14 cellular contexts compared by ENCODE assay signal in the genomic region with DNA sequence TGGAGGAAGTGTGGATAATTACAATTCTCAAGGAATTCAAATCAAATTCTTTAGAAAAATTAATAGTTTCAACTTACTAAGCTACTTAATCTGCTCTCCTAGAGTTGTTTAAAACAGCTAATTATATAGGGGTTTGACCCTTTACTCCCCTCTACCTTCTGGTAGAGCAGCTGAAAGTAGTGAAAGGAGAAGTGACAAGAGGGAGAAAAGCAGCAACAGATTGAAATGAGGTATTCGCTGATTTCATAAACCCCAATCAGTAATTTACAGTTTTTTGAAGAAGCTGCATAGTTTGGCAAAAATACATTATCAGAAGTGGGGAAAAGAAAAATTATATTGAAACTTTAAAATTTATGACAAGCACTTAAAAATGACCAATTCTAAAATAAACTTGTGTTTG. TPM values are rescaled to one million over a fixed set of nuclear protein-coding genes. Genes with fewer than 3 reads are reported as not detected.
A peak's percentile ranks its signal among the peaks of the same experiment; 100 is the strongest.
DNase-seq lines count a peak whose midpoint lies in the region; ATAC-seq, FAIRE-seq and TF ChIP-seq lines count a peak whose summit lies in the region.
"Had no signal": no experiment of that assay in that cellular context is flagged by ENCODE, and none has a peak within 500 bp of the region (broad histone marks: within the 10 kb centered on the region; RNA-seq: fewer than 3 reads in every experiment).

No MANE protein-coding gene starts in this region.

- peak overlapping the region in 2 of 8 donors; percentile 8 to 19 for H3K4me3 Mint-ChIP-seq in naive B cell
- H3K4me3 Mint-ChIP-seq: CD14-positive monocyte, GM23338 had no signal

- H3K27me3 ChIP-seq in Peyer's patch = no peaks in the 10 kb centered on the region

- H3K36me3 ChIP-seq in Peyer's patch = no peaks in the 10 kb centered on the region

- no peak overlapping the region for H3K27ac ChIP-seq in Peyer's patch

- TF ChIP-seq CTCF in Peyer's patch (IDR thresholded peaks at IDR 0.05) = no peak

- FAIRE-seq in GM12891 (lab: Jason Lieb, UNC) = no peak

- H3K4me1 Mint-ChIP-seq in naive B cell = peaks cover 20 to 44% (median 35%) of the 10 kb centered on the region in 3 donors

- no peaks in the 10 kb centered on the region for H3K4me1 ChIP-seq in Peyer's patch

- peak overlapping the region in 5 of 6 donors; percentile 68 to 87 (median 86) for H3K27ac Mint-ChIP-seq in naive B cell
- H3K27ac Mint-ChIP-seq: CD14-positive monocyte, GM23338 had no signal

- no peaks in the 10 kb centered on the region for H3K36me3 Mint-ChIP-seq in naive B cell

- no peak overlapping the region for H3K4me3 ChIP-seq in Peyer's patch
- H3K4me3 ChIP-seq: GM23338 had no signal

- DNase-seq in GM12891 (ENCODE audit: insufficient read length, low spot score) = no peak
- DNase-seq in OCI-M1 (lab: John Stamatoyannopoulos, UW) = peak; percentile 68
- DNase-seq in naive B cell = no peak
- no peak for DNase-seq in NCI-H510A (lab: John Stamatoyannopoulos, UW)
- no peak for DNase-seq in Peyer's patch
- DNase-seq in SIG-M5 treated with dmso at 0.1 percent for 504 hours (lab: John Stamatoyannopoulos, UW; ENCODE audit: unreplicated experiment) = no peak
- DNase-seq: COR-L47, GF-D8, KBM-7, NCI-H1436 treated with DMSO at 0.1 percent for 48 hours, NCI-H2081 had no signal

- TF ChIP-seq POLR2A in GM12891 (IDR thresholded peaks at IDR 0.05; ENCODE audit: low read depth, low read length) = no peak
- no peak for TF ChIP-seq POLR2A in Peyer's patch (IDR thresholded peaks at IDR 0.05)

- no peaks in the 10 kb centered on the region for H3K9me3 ChIP-seq in Peyer's patch

- no peaks in the 10 kb centered on the region for H3K9me3 Mint-ChIP-seq in naive B cell
- H3K9me3 Mint-ChIP-seq: CD14-positive monocyte, GM23338 had no signal

- no peaks in the 10 kb centered on the region for H3K27me3 Mint-ChIP-seq in naive B cell

- ATAC-seq in GM21529 (IDR thresholded peaks at IDR 0.05; ENCODE audit: unreplicated experiment) = peak; percentile 20
- ATAC-seq in naive B cell (ENCODE audit: low read depth in 2 of 2) = no peak
- ATAC-seq: GM23338 had no signal

TF ChIP-seq in GM12891, 5 proteins besides CTCF, POLR2A, EP300 and RAD21:
- no peak for TF ChIP-seq POU2F2 (IDR thresholded peaks at IDR 0.05; ENCODE audit: low read depth, low read length)
- peak; percentile 81 for TF ChIP-seq SPI1 (IDR thresholded peaks at IDR 0.05; ENCODE audit: low read depth, low read length)
- TF ChIP-seq POLR2AphosphoS5 (IDR thresholded peaks at IDR 0.05; ENCODE audit: low read depth, low read length) = no peak
- TF ChIP-seq PAX5 (IDR thresholded peaks at IDR 0.05; ENCODE audit: insufficient read depth, low read length, severe bottlenecking) = no peak
- no peak for TF ChIP-seq TAF1 (IDR thresholded peaks at IDR 0.05; ENCODE audit: low read depth, low read length)
TF ChIP-seq in GM12891: peak in this region for 1.

RNA-seq across cellular contexts. Expression of gene ZMAT3, which starts 52.8 kb away (rescaled TPM):
- 20.9 TPM for polyA plus RNA-seq in GM12891 (2012; ENCODE audit: low read depth, missing spikeins)
- 10 to 100 TPM in 5 of 6 donors, 1 to 10 TPM in 1; 8.3 to 26.8 (median 15.3) TPM for polyA plus RNA-seq in naive B cell (ENCODE audit: low read depth in 6 of 6)
- 10 to 100 TPM in 2 of 4 donors, 1 to 10 TPM in 2; 8.3 to 11.7 (median 10.0) TPM for total RNA-seq in Peyer's patch
